In the genomic region with DNA sequence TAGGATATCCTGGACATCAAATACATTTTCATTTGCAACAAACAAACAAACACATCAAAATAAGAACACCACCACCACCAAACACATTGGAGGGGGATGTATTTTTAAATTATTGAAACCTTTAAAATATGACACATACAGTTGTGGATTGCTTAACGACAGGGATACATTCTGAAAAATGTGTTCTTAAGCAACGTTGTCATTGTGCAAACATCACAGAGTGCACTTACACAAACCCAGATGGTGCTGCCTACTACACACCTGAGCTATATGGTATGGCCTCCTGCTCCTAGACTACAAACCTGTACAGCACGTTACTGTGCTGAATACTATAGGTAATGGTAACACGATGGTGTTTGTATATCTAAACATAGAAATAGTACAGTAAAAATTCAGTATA, we compare ENCODE assay signal across 1 cellular context.
TF ChIP-seq lines count a peak whose summit lies in the region.

No MANE protein-coding gene starts in this region.

TF ChIP-seq in HepG2, 621 proteins besides CTCF, POLR2A, EP300 and RAD21 (continued from another document):
- TF ChIP-seq ATF4 (CRISPR knock-in tag; IDR thresholded peaks at IDR 0.05) (no peak), SAP130 (CRISPR knock-in tag; IDR thresholded peaks at IDR 0.05; ENCODE audit: low read depth) (peak; percentile 25; the same call in 1 of the 2 replicates)
- TF ChIP-seq, protein P1, sequence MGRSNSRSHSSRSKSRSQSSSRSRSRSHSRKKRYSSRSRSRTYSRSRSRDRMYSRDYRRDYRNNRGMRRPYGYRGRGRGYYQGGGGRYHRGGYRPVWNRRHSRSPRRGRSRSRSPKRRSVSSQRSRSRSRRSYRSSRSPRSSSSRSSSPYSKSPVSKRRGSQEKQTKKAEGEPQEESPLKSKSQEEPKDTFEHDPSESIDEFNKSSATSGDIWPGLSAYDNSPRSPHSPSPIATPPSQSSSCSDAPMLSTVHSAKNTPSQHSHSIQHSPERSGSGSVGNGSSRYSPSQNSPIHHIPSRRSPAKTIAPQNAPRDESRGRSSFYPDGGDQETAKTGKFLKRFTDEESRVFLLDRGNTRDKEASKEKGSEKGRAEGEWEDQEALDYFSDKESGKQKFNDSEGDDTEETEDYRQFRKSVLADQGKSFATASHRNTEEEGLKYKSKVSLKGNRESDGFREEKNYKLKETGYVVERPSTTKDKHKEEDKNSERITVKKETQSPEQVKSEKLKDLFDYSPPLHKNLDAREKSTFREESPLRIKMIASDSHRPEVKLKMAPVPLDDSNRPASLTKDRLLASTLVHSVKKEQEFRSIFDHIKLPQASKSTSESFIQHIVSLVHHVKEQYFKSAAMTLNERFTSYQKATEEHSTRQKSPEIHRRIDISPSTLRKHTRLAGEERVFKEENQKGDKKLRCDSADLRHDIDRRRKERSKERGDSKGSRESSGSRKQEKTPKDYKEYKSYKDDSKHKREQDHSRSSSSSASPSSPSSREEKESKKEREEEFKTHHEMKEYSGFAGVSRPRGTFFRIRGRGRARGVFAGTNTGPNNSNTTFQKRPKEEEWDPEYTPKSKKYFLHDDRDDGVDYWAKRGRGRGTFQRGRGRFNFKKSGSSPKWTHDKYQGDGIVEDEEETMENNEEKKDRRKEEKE (IDR thresholded peaks at IDR 0.05) = no peak
